In genomic region chr1:114510235-114511047, GRCh38 we compare ENCODE assay signal across 8 cellular contexts. TPM values are rescaled to one million over a fixed set of nuclear protein-coding genes. Genes with fewer than 3 reads are reported as not detected.
DNase-seq lines count a peak whose midpoint lies in the region; ATAC-seq and TF ChIP-seq lines count a peak whose summit lies in the region.

No MANE protein-coding gene starts in this region.

- peak overlapping the region; percentile 89 for H3K4me3 ChIP-seq in CD4-positive, CD25-positive, alpha-beta regulatory T cell (ENCODE audit: low read depth, low read length)
- H3K4me3 ChIP-seq in RWPE2 (ENCODE audit: severe bottlenecking) = peak overlapping the region; percentile 91
- H3K4me3 ChIP-seq in right cardiac atrium (ENCODE audit: low read length) = peak overlapping the region; percentile 65

- TF ChIP-seq CTCF in RWPE2 (IDR thresholded peaks at IDR 0.05; ENCODE audit: poor library complexity, severe bottlenecking) = no peak

- WGBS in right cardiac atrium = under 1% methylated on average over 74 of the region's 75 CpGs

- peaks cover 7% of the 10 kb centered on the region for H3K27me3 Mint-ChIP-seq in CD4-positive, CD25-positive, alpha-beta regulatory T cell
- no peaks in the 10 kb centered on the region for H3K27me3 Mint-ChIP-seq in activated naive CD8-positive, alpha-beta T cell treated with anti-CD3 and anti-CD28 coated beads, Interleukin-2, amount 10 ng/mL, durations not matched to agents 7 days and 5 days

- ATAC-seq in CD4-positive, CD25-positive, alpha-beta regulatory T cell (ENCODE audit: low read depth in 2 of 2) = peak; percentile 61 to 64
- ATAC-seq in GM19395 (IDR thresholded peaks at IDR 0.05; ENCODE audit: unreplicated experiment) = peak; percentile 56
- ATAC-seq in HG03442 (IDR thresholded peaks at IDR 0.05; ENCODE audit: unreplicated experiment) = peak; percentile 61
- ATAC-seq in RWPE2 (ENCODE audit: low read depth) = peak; percentile 66
- ATAC-seq in activated naive CD8-positive, alpha-beta T cell treated with anti-CD3 and anti-CD28 coated beads, Interleukin-2, amount 10 ng/mL, durations not matched to agents 7 days and 5 days (ENCODE audit: low read depth) = peak; percentile 66
- peak; percentile 78 to 82 for ATAC-seq in right cardiac atrium

- peaks cover 25 to 63% (median 52%) of the 10 kb centered on the region in 4 donors for H3K4me1 Mint-ChIP-seq in CD4-positive, CD25-positive, alpha-beta regulatory T cell
- peaks cover 38% of the 10 kb centered on the region for H3K4me1 Mint-ChIP-seq in activated naive CD8-positive, alpha-beta T cell treated with anti-CD3 and anti-CD28 coated beads, Interleukin-2, amount 10 ng/mL, durations not matched to agents 7 days and 5 days

- H3K27ac ChIP-seq in CD4-positive, CD25-positive, alpha-beta regulatory T cell (ENCODE audit: insufficient read depth, low read length, poor library complexity, severe bottlenecking) = peak overlapping the region; percentile 99
- H3K27ac ChIP-seq in RWPE2 (ENCODE audit: poor library complexity, severe bottlenecking) = peak overlapping the region; percentile 68
- H3K27ac ChIP-seq in right cardiac atrium (ENCODE audit: low read length) = peak overlapping the region; percentile 54

- H3K36me3 Mint-ChIP-seq in CD4-positive, CD25-positive, alpha-beta regulatory T cell = peaks cover 9% of the 10 kb centered on the region
- H3K36me3 Mint-ChIP-seq in activated naive CD8-positive, alpha-beta T cell treated with anti-CD3 and anti-CD28 coated beads, Interleukin-2, amount 10 ng/mL, durations not matched to agents 7 days and 5 days = peaks cover 21% of the 10 kb centered on the region

- intact Hi-C loops in right cardiac atrium (cut with DNase I) = no loop called here

- POLR2A ChIA-PET in activated naive CD8-positive, alpha-beta T cell treated with anti-CD3 and anti-CD28 coated beads, Interleukin-2, amount 10 ng/mL, durations not matched to agents 7 days and 5 days (lab: Charles Lee) = interaction anchor here (0.6 to 2.9 kb wide), 9 partner anchors 19 to 757 kb away, joined by 3 to 17 read pairs (median 4); no protein-coding TSS in a partner anchor

- H3K27ac Mint-ChIP-seq in CD4-positive, CD25-positive, alpha-beta regulatory T cell = peak overlapping the region; percentile 74 to 99 (median 99)
- peak overlapping the region; percentile 84 for H3K27ac Mint-ChIP-seq in activated naive CD8-positive, alpha-beta T cell treated with anti-CD3 and anti-CD28 coated beads, Interleukin-2, amount 10 ng/mL, durations not matched to agents 7 days and 5 days

- H3K9me3 Mint-ChIP-seq in CD4-positive, CD25-positive, alpha-beta regulatory T cell = no peaks in the 10 kb centered on the region
- H3K9me3 Mint-ChIP-seq in activated naive CD8-positive, alpha-beta T cell treated with anti-CD3 and anti-CD28 coated beads, Interleukin-2, amount 10 ng/mL, durations not matched to agents 7 days and 5 days = no peaks in the 10 kb centered on the region

- peak; percentile 22 to 63 (median 32) for DNase-seq in CD4-positive, CD25-positive, alpha-beta regulatory T cell
- DNase-seq in RWPE2 (ENCODE audit: low spot score) (peak; percentile 49), right cardiac atrium (peak in 2 of 3 donors; percentile 49 to 76), putamen (ENCODE audit: low spot score) (peak; percentile 10), NCI-H446 treated with DMSO at 0.1 percent for 48 hours (lab: John Stamatoyannopoulos, UW) (no peak)
- DNase-seq in activated naive CD8-positive, alpha-beta T cell treated with anti-CD3 and anti-CD28 coated beads, Interleukin-2, amount 10 ng/mL, durations not matched to agents 7 days and 5 days = no peak

- H3K27me3 ChIP-seq in CD4-positive, CD25-positive, alpha-beta regulatory T cell (ENCODE audit: control insufficient read depth, insufficient read depth, low read length) = no peaks in the 10 kb centered on the region
- H3K27me3 ChIP-seq in RWPE2 (ENCODE audit: insufficient read depth, poor library complexity, severe bottlenecking) (no peaks in the 10 kb centered on the region), right cardiac atrium (ENCODE audit: control insufficient read depth, insufficient read depth) (no peaks in the 10 kb centered on the region)

- H3K9me3 ChIP-seq in CD4-positive, CD25-positive, alpha-beta regulatory T cell (ENCODE audit: control insufficient read depth in 2 of 2, low read length in 2 of 2) = no peaks in the 10 kb centered on the region
- H3K9me3 ChIP-seq in RWPE2 (ENCODE audit: severe bottlenecking) (no peaks in the 10 kb centered on the region), right cardiac atrium (ENCODE audit: control insufficient read depth, low read length) (no peaks in the 10 kb centered on the region)

- peaks cover 48% of the 10 kb centered on the region for H3K4me1 ChIP-seq in CD4-positive, CD25-positive, alpha-beta regulatory T cell (ENCODE audit: control insufficient read depth, insufficient read depth, low read length, poor library complexity, severe bottlenecking)
- H3K4me1 ChIP-seq in RWPE2 (ENCODE audit: insufficient read depth, poor library complexity, severe bottlenecking) = peaks cover 9% of the 10 kb centered on the region
- H3K4me1 ChIP-seq in right cardiac atrium (ENCODE audit: control insufficient read depth, insufficient read depth, low read length) = peaks cover 9% of the 10 kb centered on the region

- H3K36me3 ChIP-seq in CD4-positive, CD25-positive, alpha-beta regulatory T cell (ENCODE audit: control insufficient read depth, insufficient read depth, low read length) = peaks cover 5% of the 10 kb centered on the region
- peaks cover 17% of the 10 kb centered on the region; the same call in 1 of the 2 replicates for H3K36me3 ChIP-seq in RWPE2 (ENCODE audit: low read depth)

- H3K4me3 Mint-ChIP-seq in CD4-positive, CD25-positive, alpha-beta regulatory T cell = peak overlapping the region; percentile 95 to 99 (median 97)
- peak overlapping the region; percentile 99 for H3K4me3 Mint-ChIP-seq in activated naive CD8-positive, alpha-beta T cell treated with anti-CD3 and anti-CD28 coated beads, Interleukin-2, amount 10 ng/mL, durations not matched to agents 7 days and 5 days

RNA-seq across cellular contexts. Expression of gene TRIM33, which starts 0.6 kb away (rescaled TPM):
- 56.6 TPM for total RNA-seq in CD4-positive, CD25-positive, alpha-beta regulatory T cell
- 10 to 100 TPM; 27.7 to 34.7 (median 30.7) TPM for polyA plus RNA-seq in CD4-positive, CD25-positive, alpha-beta regulatory T cell
- total RNA-seq in activated naive CD8-positive, alpha-beta T cell treated with anti-CD3 and anti-CD28 coated beads, Interleukin-2, amount 10 ng/mL, durations not matched to agents 7 days and 5 days = 10 to 100 TPM; 43.8 to 45.6 TPM
- 10 to 100 TPM; 17.8 to 23.2 (median 18.5) TPM for total RNA-seq in right cardiac atrium
- 5.2 TPM for polyA plus RNA-seq in right cardiac atrium

Comparison
In these comparisons a context has a peak if more than half of its experiments do, and no peak if none do; other contexts are left out.
1. DNase-seq: peak in CD4-positive, CD25-positive, alpha-beta regulatory T cell (3 of 3), RWPE2 (single experiment), right cardiac atrium (2 of 3) and putamen (single experiment); none in activated naive CD8-positive, alpha-beta T cell treated with anti-CD3 and anti-CD28 coated beads, Interleukin-2, amount 10 ng/mL, durations not matched to agents 7 days and 5 days (single experiment) and NCI-H446 treated with DMSO at 0.1 percent for 48 hours (single experiment).
2. Peak in every context shown above with its lines, with median percentiles within 50 percentile points of each other: ATAC-seq, H3K27ac ChIP-seq and H3K4me3 ChIP-seq.